In the genomic region with DNA sequence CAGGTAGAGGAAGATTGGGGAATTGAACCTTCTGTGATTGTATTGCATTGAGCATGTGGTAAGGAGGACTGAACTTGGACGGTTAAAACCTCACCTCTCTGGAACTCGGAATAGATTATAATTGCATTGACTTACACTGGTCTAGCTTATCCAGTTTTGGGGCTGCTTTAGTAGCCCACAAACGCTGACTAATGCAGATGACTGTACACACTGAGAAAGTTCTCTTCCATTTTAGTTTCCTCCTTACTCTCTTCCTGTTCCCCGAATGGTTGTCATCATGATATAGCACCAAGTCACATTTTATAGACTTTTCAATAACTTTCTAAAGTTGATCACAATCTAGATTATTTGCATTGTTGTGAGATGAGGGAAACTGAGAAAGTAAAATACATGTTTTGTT, we compare ENCODE assay signal across 26 cellular contexts.
DNase-seq lines count a peak whose midpoint lies in the region; ATAC-seq, FAIRE-seq and TF ChIP-seq lines count a peak whose summit lies in the region.
"Had no signal": no experiment of that assay in that cellular context is flagged by ENCODE, and none has a peak within 500 bp of the region (broad histone marks: within the 10 kb centered on the region; RNA-seq: fewer than 3 reads in every experiment).

No MANE protein-coding gene starts in this region.

- H3K4me3 ChIP-seq in astrocyte (ENCODE audit: insufficient read depth, low read depth, low read length) (no peak overlapping the region), dorsolateral prefrontal cortex (no peak overlapping the region)
- no peak overlapping the region for H3K4me3 ChIP-seq in naive thymus-derived CD4-positive, alpha-beta T cell (ENCODE audit: low read length)
- H3K4me3 ChIP-seq: cardiac muscle cell, lung, pancreas, SK-N-MC, uterus had no signal

- CTCF ChIA-PET in naive thymus-derived CD4-positive, alpha-beta T cell (lab: Charles Lee), result no interaction called here

- DNase-seq in GM03348 (ENCODE audit: low spot score) (peak; percentile 12), LHCN-M2 (ENCODE audit: low read depth) (peak; percentile 49), astrocyte (ENCODE audit: low read depth) (no peak), DMS53 treated with DMSO at 0.1 percent for 48 hours (lab: John Stamatoyannopoulos, UW; ENCODE audit: unreplicated experiment) (no peak), dorsolateral prefrontal cortex (no peak), SK-N-DZ (ENCODE audit: low spot score) (no peak)
- DNase-seq in naive thymus-derived CD4-positive, alpha-beta T cell, result no peak
- DNase-seq: activated CD4-positive, alpha-beta T cell treated with anti-CD3 and anti-CD28 coated beads for 4 hours; activated CD8-positive, alpha-beta memory T cell treated with anti-CD3 and anti-CD28 coated beads, Interleukin-2, amount 50 U/mL, for 48 hours; H7; KBM-7; NCI-H2171; NCI-H774; pancreas; stimulated activated CD4-positive, alpha-beta T cell treated with anti-CD3 and anti-CD28 coated beads, Interleukin-1b, Interleukin-23, amount 100 ng/mL, for 48 hours; T-helper 9 cell; uterus had no signal

- peaks cover 27% of the 10 kb centered on the region for H3K27me3 Mint-ChIP-seq in astrocyte (ENCODE audit: low read depth, unreplicated experiment)
- peaks cover 0 to 26% (median 0%) of the 10 kb centered on the region in 5 donors for H3K27me3 Mint-ChIP-seq in naive thymus-derived CD4-positive, alpha-beta T cell

- intact Hi-C loops in naive thymus-derived CD4-positive, alpha-beta T cell (cut with micrococcal nuclease), result no loop called here
- intact Hi-C loops in dorsolateral prefrontal cortex (cut with DNase I), result no loop called here

- H2AFZ ChIP-seq in astrocyte (ENCODE audit: low read depth, low read length), result no peak overlapping the region

- peak; percentile 72 for ATAC-seq in naive thymus-derived CD4-positive, alpha-beta T cell
- no peak for ATAC-seq in GM19023 (IDR thresholded peaks at IDR 0.05; ENCODE audit: unreplicated experiment)
- ATAC-seq: Panc1, pancreas, sciatic nerve had no signal

- no peak overlapping the region for H3K4me2 ChIP-seq in astrocyte (ENCODE audit: low read length)

- H3K27ac ChIP-seq in astrocyte (ENCODE audit: low read depth, low read length) (no peak overlapping the region), dorsolateral prefrontal cortex (no peak overlapping the region)
- H3K27ac ChIP-seq in naive thymus-derived CD4-positive, alpha-beta T cell (ENCODE audit: low read depth, low read length), result no peak overlapping the region
- H3K27ac ChIP-seq: cardiac muscle cell, HL-60, pancreas, SK-N-MC, uterus had no signal

- H3K9me3 ChIP-seq in astrocyte (ENCODE audit: insufficient read depth, low read depth, low read length), result no peaks in the 10 kb centered on the region
- H3K9me3 ChIP-seq in naive thymus-derived CD4-positive, alpha-beta T cell (ENCODE audit: control insufficient read depth in 2 of 3, low read length in 3 of 3), result no peaks in the 10 kb centered on the region
- H3K9me3 ChIP-seq: pancreas, uterus had no signal

- H3K9me3 Mint-ChIP-seq in astrocyte (ENCODE audit: unreplicated experiment), result no peaks in the 10 kb centered on the region
- H3K9me3 Mint-ChIP-seq in naive thymus-derived CD4-positive, alpha-beta T cell, result no peaks in the 10 kb centered on the region
- H3K9me3 Mint-ChIP-seq: activated naive CD4-positive, alpha-beta T cell treated with anti-CD3 and anti-CD28 coated beads, Interleukin-2, amount 50 U/mL, for 24 hours had no signal

- peaks cover 12% of the 10 kb centered on the region for H3K4me1 ChIP-seq in astrocyte (ENCODE audit: insufficient read depth, low read length)
- peaks cover 0 to 6% of the 10 kb centered on the region in 2 donors for H3K4me1 ChIP-seq in naive thymus-derived CD4-positive, alpha-beta T cell (ENCODE audit: control insufficient read depth in 2 of 2, insufficient read depth in 2 of 2, low read length in 2 of 2)

- no peak overlapping the region for H3K4me3 Mint-ChIP-seq in astrocyte (ENCODE audit: unreplicated experiment)
- H3K4me3 Mint-ChIP-seq in naive thymus-derived CD4-positive, alpha-beta T cell, result no peak overlapping the region
- H3K4me3 Mint-ChIP-seq: activated naive CD4-positive, alpha-beta T cell treated with anti-CD3 and anti-CD28 coated beads, Interleukin-2, amount 50 U/mL, for 24 hours had no signal

- H3K9ac ChIP-seq in astrocyte (ENCODE audit: low read length), result no peak overlapping the region

- H3K27me3 ChIP-seq in astrocyte (ENCODE audit: insufficient read depth, low read length), result no peaks in the 10 kb centered on the region
- H3K27me3 ChIP-seq in naive thymus-derived CD4-positive, alpha-beta T cell (ENCODE audit: control insufficient read depth in 2 of 2, insufficient read depth in 2 of 2, low read length in 2 of 2), result no peaks in the 10 kb centered on the region
- no peaks in the 10 kb centered on the region for H3K27me3 ChIP-seq in dorsolateral prefrontal cortex
- H3K27me3 ChIP-seq: cardiac muscle cell, pancreas, uterus had no signal

- H3K4me1 Mint-ChIP-seq in astrocyte (ENCODE audit: low read depth, unreplicated experiment), result peaks cover 31% of the 10 kb centered on the region
- H3K4me1 Mint-ChIP-seq in naive thymus-derived CD4-positive, alpha-beta T cell, result peaks cover 5 to 27% (median 21%) of the 10 kb centered on the region in 7 donors

- TF ChIP-seq CTCF in astrocyte (IDR thresholded peaks at IDR 0.05; ENCODE audit: insufficient read depth, low read depth, low read length) (no peak), dorsolateral prefrontal cortex (IDR thresholded peaks at IDR 0.05 in 54 of 56, conservative IDR thresholded peaks at IDR 0.05 in 2 of 56; ENCODE audit: low read depth in 1 of 56, partially characterized antibody in 56 of 56) (no peak)

- H3K79me2 ChIP-seq in astrocyte (ENCODE audit: insufficient read depth, low read length), result no peaks in the 10 kb centered on the region

- peaks cover 4% of the 10 kb centered on the region for H4K20me1 ChIP-seq in astrocyte (ENCODE audit: insufficient read depth, low read length)

- POLR2A ChIA-PET in naive thymus-derived CD4-positive, alpha-beta T cell (lab: Charles Lee), result no interaction called here

- peak; percentile 17 for FAIRE-seq in astrocyte (lab: Jason Lieb, UNC)
- FAIRE-seq: islet of Langerhans, pancreas had no signal

- H3K27ac Mint-ChIP-seq in astrocyte (ENCODE audit: unreplicated experiment), result no peak overlapping the region
- H3K27ac Mint-ChIP-seq in naive thymus-derived CD4-positive, alpha-beta T cell, result no peak overlapping the region
- H3K27ac Mint-ChIP-seq: activated naive CD4-positive, alpha-beta T cell treated with anti-CD3 and anti-CD28 coated beads, Interleukin-2, amount 50 U/mL, for 24 hours had no signal

- peaks cover 4% of the 10 kb centered on the region for H3K36me3 Mint-ChIP-seq in astrocyte (ENCODE audit: low read depth, unreplicated experiment)
- H3K36me3 Mint-ChIP-seq in naive thymus-derived CD4-positive, alpha-beta T cell, result peaks cover 0 to 6% (median 0%) of the 10 kb centered on the region in 5 donors
- H3K36me3 Mint-ChIP-seq: activated naive CD4-positive, alpha-beta T cell treated with anti-CD3 and anti-CD28 coated beads, Interleukin-2, amount 50 U/mL, for 24 hours had no signal

- no peaks in the 10 kb centered on the region for H3K36me3 ChIP-seq in astrocyte (ENCODE audit: insufficient read depth, low read length)
- no peaks in the 10 kb centered on the region for H3K36me3 ChIP-seq in naive thymus-derived CD4-positive, alpha-beta T cell (ENCODE audit: control insufficient read depth in 2 of 3, insufficient read depth in 3 of 3, low read length in 3 of 3)
- H3K36me3 ChIP-seq: cardiac muscle cell, pancreas, uterus had no signal

Comparison
In these comparisons a context has a peak if more than half of its experiments do, and no peak if none do; other contexts are left out.
1. DNase-seq: peak in GM03348 (single experiment) and LHCN-M2 (single experiment); none in astrocyte (single experiment), naive thymus-derived CD4-positive, alpha-beta T cell (0 of 9), DMS53 treated with DMSO at 0.1 percent for 48 hours (single experiment), dorsolateral prefrontal cortex (0 of 10) and SK-N-DZ (single experiment).